In the genomic region with DNA sequence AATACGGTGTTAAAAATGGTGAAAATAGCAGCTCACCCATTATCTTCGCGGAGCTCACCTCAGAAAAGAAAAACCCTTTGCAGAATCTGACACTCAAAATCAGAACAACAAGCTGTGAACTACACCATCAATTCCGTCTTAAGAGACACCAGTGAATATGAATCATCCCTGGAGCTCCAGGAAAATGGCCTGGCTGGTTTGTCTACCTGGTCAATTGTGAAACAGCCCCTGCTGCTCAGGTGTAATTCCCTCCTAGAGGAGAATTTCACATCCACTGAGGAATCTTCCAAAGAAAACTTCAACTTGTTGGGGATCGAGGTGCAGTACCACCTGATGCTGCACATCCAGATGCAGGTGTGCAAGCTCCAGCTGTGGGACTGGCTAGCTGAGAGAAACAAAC, we compare ENCODE assay signal across 30 cellular contexts.
"Had no signal": no experiment of that assay in that cellular context is flagged by ENCODE, and none has a peak within 500 bp of the region (broad histone marks: within the 10 kb centered on the region; RNA-seq: fewer than 3 reads in every experiment).

No MANE protein-coding gene starts in this region.

- H3K36me3 ChIP-seq: breast epithelium, gastrocnemius medialis had no signal

- DNase-seq: activated CD4-positive, alpha-beta T cell treated with anti-CD3 and anti-CD28 coated beads for 48 hours; activated CD4-positive, alpha-beta T cell treated with anti-CD3 and anti-CD28 coated beads, Interleukin-2, amount 50 U/mL, for 1 hour; activated CD4-positive, alpha-beta T cell treated with anti-CD3 and anti-CD28 coated beads, Interleukin-2, amount 50 U/mL, for 48 hours; activated CD4-positive, CD25-positive, alpha-beta regulatory T cell; activated CD4-positive, CD25-positive, alpha-beta regulatory T cell treated with anti-CD3 and anti-CD28 coated beads, Interleukin-2, amount 50 U/mL, for 72 hours; activated CD8-positive, alpha-beta memory T cell treated with anti-CD3 and anti-CD28 coated beads for 24 hours; activated CD8-positive, alpha-beta T cell treated with anti-CD3 and anti-CD28 coated beads for 36 hours; activated effector memory CD4-positive, alpha-beta T cell treated with Interleukin-2 at 50 U/mL for 16 hours; activated gamma-delta T cell treated with Interleukin-2 at 50 U/mL for 16 hours; activated naive CD4-positive, alpha-beta T cell treated with anti-CD3 and anti-CD28 coated beads, Interleukin-2, amount 50 U/mL, for 16 hours; activated naive CD4-positive, alpha-beta T cell treated with Interleukin-2 at 50 U/mL for 16 hours; activated T-cell treated with anti-CD3 and anti-CD28 coated beads, Interleukin-2, amount 50 U/mL, for 4 hours; dorsolateral prefrontal cortex; effector memory CD4-positive, alpha-beta T cell; endodermal cell; erythroblast; foreskin keratinocyte; gastrocnemius medialis; glutamatergic neuron; heart left ventricle; T-helper 2 cell had no signal

- ATAC-seq: activated CD8-positive, alpha-beta T cell treated with anti-CD3 and anti-CD28 coated beads for 36 hours; activated T-cell treated with anti-CD3 and anti-CD28 coated beads, Interleukin-2, amount 50 U/mL, for 4 hours; activated T-helper 17 cell treated with anti-CD3 and anti-CD28 coated beads, Interleukin-2, amount 50 U/mL, for 72 hours; foreskin keratinocyte; gastrocnemius medialis had no signal

- H3K27me3 ChIP-seq: ascending aorta, breast epithelium, dorsolateral prefrontal cortex, esophagus muscularis mucosa, foreskin keratinocyte, gastrocnemius medialis, heart left ventricle had no signal

- H3K27ac Mint-ChIP-seq: activated CD8-positive, alpha-beta T cell treated with anti-CD3 and anti-CD28 coated beads for 36 hours; brain; dendritic cell treated with granulocyte-macrophage colony-stimulating factor and Interleukin-4, amounts not matched to agents 40 ng/mL and 50 ng/mL, for 4 days; endodermal cell had no signal

- H3K9me3 ChIP-seq: ascending aorta, breast epithelium, esophagus muscularis mucosa, gastrocnemius medialis, heart left ventricle had no signal

- H3K4me3 Mint-ChIP-seq: activated CD8-positive, alpha-beta T cell treated with anti-CD3 and anti-CD28 coated beads for 36 hours; activated naive CD8-positive, alpha-beta T cell; activated T-cell treated with anti-CD3 and anti-CD28 coated beads, Interleukin-2, amount 50 U/mL, for 4 hours; activated T-helper 17 cell treated with anti-CD3 and anti-CD28 coated beads, Interleukin-2, amount 50 U/mL, for 72 hours; brain; central memory CD8-positive, alpha-beta T cell; dendritic cell treated with granulocyte-macrophage colony-stimulating factor and Interleukin-4, amounts not matched to agents 40 ng/mL and 50 ng/mL, for 4 days; endodermal cell had no signal

- H3K9me3 Mint-ChIP-seq: activated CD8-positive, alpha-beta T cell treated with anti-CD3 and anti-CD28 coated beads for 36 hours; activated T-cell treated with anti-CD3 and anti-CD28 coated beads, Interleukin-2, amount 50 U/mL, for 4 hours; activated T-helper 17 cell treated with anti-CD3 and anti-CD28 coated beads, Interleukin-2, amount 50 U/mL, for 72 hours; brain; central memory CD8-positive, alpha-beta T cell; dendritic cell treated with granulocyte-macrophage colony-stimulating factor and Interleukin-4, amounts not matched to agents 40 ng/mL and 50 ng/mL, for 4 days; endodermal cell had no signal

- H3K27me3 Mint-ChIP-seq: activated CD8-positive, alpha-beta T cell treated with anti-CD3 and anti-CD28 coated beads for 36 hours; activated naive CD8-positive, alpha-beta T cell; activated T-helper 17 cell treated with anti-CD3 and anti-CD28 coated beads, Interleukin-2, amount 50 U/mL, for 72 hours; central memory CD8-positive, alpha-beta T cell; dendritic cell treated with granulocyte-macrophage colony-stimulating factor and Interleukin-4, amounts not matched to agents 40 ng/mL and 50 ng/mL, for 4 days had no signal

- H3K4me1 ChIP-seq: breast epithelium had no signal

- H3K4me3 ChIP-seq: ascending aorta, breast epithelium, coronary artery, dorsolateral prefrontal cortex, esophagus muscularis mucosa, gastrocnemius medialis, heart left ventricle had no signal

- H3K27ac ChIP-seq: ascending aorta, breast epithelium, coronary artery, dorsolateral prefrontal cortex, esophagus muscularis mucosa, foreskin keratinocyte, heart left ventricle had no signal
